9 cellular contexts compared by ENCODE assay signal in the genomic region with DNA sequence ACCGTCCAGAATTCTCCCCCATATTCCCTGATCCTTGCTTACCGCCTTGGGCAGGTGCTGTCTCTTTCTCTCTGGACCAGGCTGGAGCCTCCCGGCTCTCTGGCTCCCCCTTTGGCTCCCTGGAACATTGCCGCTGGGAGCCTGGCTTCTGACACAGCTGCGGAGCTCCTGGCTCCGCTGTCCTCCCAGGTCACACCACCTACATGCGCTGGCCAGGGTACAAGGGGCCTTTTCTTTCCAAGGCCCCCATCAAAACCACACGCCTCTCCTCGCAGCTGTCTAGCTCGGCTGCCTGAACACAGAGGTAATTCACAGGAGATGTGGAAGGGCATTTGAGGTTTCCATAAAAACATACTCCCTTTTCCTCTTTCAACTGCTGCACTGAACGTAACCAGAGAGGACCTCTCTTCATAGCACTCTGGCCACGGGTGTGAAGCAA. TPM values are rescaled to one million over a fixed set of nuclear protein-coding genes. Genes with fewer than 3 reads are reported as not detected.
A peak's percentile ranks its signal among the peaks of the same experiment; 100 is the strongest.
DNase-seq lines count a peak whose midpoint lies in the region; ATAC-seq and TF ChIP-seq lines count a peak whose summit lies in the region.
"Had no signal": no experiment of that assay in that cellular context is flagged by ENCODE, and none has a peak within 500 bp of the region (broad histone marks: within the 10 kb centered on the region; RNA-seq: fewer than 3 reads in every experiment).

No MANE protein-coding gene starts in this region.

- H3K4me3 ChIP-seq in right cardiac atrium (ENCODE audit: low read length): no peak overlapping the region
- H3K4me3 ChIP-seq in gastrocnemius medialis: peak overlapping the region in 1 of 4 donors; percentile 24

- no peak overlapping the region for H3K27ac ChIP-seq in right cardiac atrium (ENCODE audit: low read length)
- no peak overlapping the region for H3K27ac ChIP-seq in gastrocnemius medialis

- H3K4me3 Mint-ChIP-seq in activated naive CD8-positive, alpha-beta T cell treated with anti-CD3 and anti-CD28 coated beads, Interleukin-2, amount 10 ng/mL, durations not matched to agents 7 days and 5 days: no peak overlapping the region

- H3K27me3 ChIP-seq in right cardiac atrium (ENCODE audit: control insufficient read depth, insufficient read depth): peaks cover 3% of the 10 kb centered on the region
- no peaks in the 10 kb centered on the region for H3K27me3 ChIP-seq in gastrocnemius medialis

- H3K27me3 Mint-ChIP-seq in activated naive CD8-positive, alpha-beta T cell treated with anti-CD3 and anti-CD28 coated beads, Interleukin-2, amount 10 ng/mL, durations not matched to agents 7 days and 5 days: peaks cover 25% of the 10 kb centered on the region

- in situ Hi-C loops in gastrocnemius medialis (cut with MboI; ENCODE audit: low sequenced_read_pairs in 4 of 4): loop anchor here in 3 of 4 donors (25.0 kb wide), 1 partner anchor 582 kb away; a partner anchor contains a TSS

- TF ChIP-seq POLR2A in gastrocnemius medialis (IDR thresholded peaks at IDR 0.05): no peak

- H3K4me1 Mint-ChIP-seq in activated naive CD8-positive, alpha-beta T cell treated with anti-CD3 and anti-CD28 coated beads, Interleukin-2, amount 10 ng/mL, durations not matched to agents 7 days and 5 days: no peaks in the 10 kb centered on the region

- no peaks in the 10 kb centered on the region for H3K9me3 Mint-ChIP-seq in activated naive CD8-positive, alpha-beta T cell treated with anti-CD3 and anti-CD28 coated beads, Interleukin-2, amount 10 ng/mL, durations not matched to agents 7 days and 5 days

- H3K9me3 ChIP-seq in right cardiac atrium (ENCODE audit: control insufficient read depth, low read length) (no peaks in the 10 kb centered on the region), gastrocnemius medialis (no peaks in the 10 kb centered on the region)

- POLR2A ChIA-PET in activated naive CD8-positive, alpha-beta T cell treated with anti-CD3 and anti-CD28 coated beads, Interleukin-2, amount 10 ng/mL, durations not matched to agents 7 days and 5 days (lab: Charles Lee): no interaction called here

- no peaks in the 10 kb centered on the region for H3K36me3 Mint-ChIP-seq in activated naive CD8-positive, alpha-beta T cell treated with anti-CD3 and anti-CD28 coated beads, Interleukin-2, amount 10 ng/mL, durations not matched to agents 7 days and 5 days

- peak; percentile 6 to 80 (median 48) for TF ChIP-seq CTCF in gastrocnemius medialis (IDR thresholded peaks at IDR 0.05 in 4 of 5, conservative IDR thresholded peaks at IDR 0.05 in 1 of 5)

- H3K4me1 ChIP-seq in right cardiac atrium (ENCODE audit: control insufficient read depth, insufficient read depth, low read length) (no peaks in the 10 kb centered on the region), gastrocnemius medialis (peaks cover 9 to 15% of the 10 kb centered on the region in 2 donors)

- ATAC-seq in HG03108 (IDR thresholded peaks at IDR 0.05; ENCODE audit: unreplicated experiment) (peak; percentile 63), right cardiac atrium (peak; percentile 82 to 83), gastrocnemius medialis (peak; percentile 85 to 89), GM21360 (IDR thresholded peaks at IDR 0.05; ENCODE audit: unreplicated experiment) (no peak)
- no peak for ATAC-seq in activated naive CD8-positive, alpha-beta T cell treated with anti-CD3 and anti-CD28 coated beads, Interleukin-2, amount 10 ng/mL, durations not matched to agents 7 days and 5 days (ENCODE audit: low read depth)

- WGBS in right cardiac atrium: 7% methylated on average over 12 of the region's 12 CpGs

- DNase-seq in ELR (ENCODE audit: low read depth): peak; percentile 39
- peak; percentile 83 for DNase-seq in NCI-H526 treated with DMSO at 0.1 percent for 48 hours (lab: John Stamatoyannopoulos, UW)
- DNase-seq in activated naive CD8-positive, alpha-beta T cell treated with anti-CD3 and anti-CD28 coated beads, Interleukin-2, amount 10 ng/mL, durations not matched to agents 7 days and 5 days: peak; percentile 46
- DNase-seq in right cardiac atrium: peak; percentile 49 to 78 (median 76)
- DNase-seq in gastrocnemius medialis: peak in 1 of 2 donors; percentile 32
- no peak for DNase-seq in activated effector memory CD4-positive, alpha-beta T cell treated with anti-CD3 and anti-CD28 coated beads, Interleukin-2, amount 50 U/mL, for 16 hours

- H3K27ac Mint-ChIP-seq in activated naive CD8-positive, alpha-beta T cell treated with anti-CD3 and anti-CD28 coated beads, Interleukin-2, amount 10 ng/mL, durations not matched to agents 7 days and 5 days: no peak overlapping the region

- no peaks in the 10 kb centered on the region for H3K36me3 ChIP-seq in gastrocnemius medialis

- intact Hi-C loops in right cardiac atrium (cut with DNase I) (loop anchor here in 2 of 4 donors (10.0 kb wide), 1 partner anchor 584 kb away; a partner anchor contains a TSS), gastrocnemius medialis (cut with DNase I; ENCODE audit: low total_unique reads) (no loop called here)

RNA-seq across cellular contexts. Expression of a gene that starts 7.5 kb away (rescaled TPM):
- total RNA-seq in activated naive CD8-positive, alpha-beta T cell treated with anti-CD3 and anti-CD28 coated beads, Interleukin-2, amount 10 ng/mL, durations not matched to agents 7 days and 5 days: not detected
- total RNA-seq in right cardiac atrium (not detected), gastrocnemius medialis (under 1 TPM in 2 of 4 donors, not detected in 2; 0.07 to 0.38 TPM)
- polyA plus RNA-seq in right cardiac atrium: not detected
- total RNA-seq: T-helper 2 cell treated with Interferon-gamma antibody and Interleukin-4, amounts not matched to agents 100 ng/mL and 5 ng/mL, for 36 hours had no signal

Comparison
In these comparisons a context has a peak if more than half of its experiments do, and no peak if none do; other contexts are left out.
1. ATAC-seq: peak in HG03108 (single experiment), right cardiac atrium (2 of 2) and gastrocnemius medialis (2 of 2); none in activated naive CD8-positive, alpha-beta T cell treated with anti-CD3 and anti-CD28 coated beads, Interleukin-2, amount 10 ng/mL, durations not matched to agents 7 days and 5 days (single experiment) and GM21360 (single experiment).